Comparison of ENCODE assay signal across 1 cellular context in the genomic region with DNA sequence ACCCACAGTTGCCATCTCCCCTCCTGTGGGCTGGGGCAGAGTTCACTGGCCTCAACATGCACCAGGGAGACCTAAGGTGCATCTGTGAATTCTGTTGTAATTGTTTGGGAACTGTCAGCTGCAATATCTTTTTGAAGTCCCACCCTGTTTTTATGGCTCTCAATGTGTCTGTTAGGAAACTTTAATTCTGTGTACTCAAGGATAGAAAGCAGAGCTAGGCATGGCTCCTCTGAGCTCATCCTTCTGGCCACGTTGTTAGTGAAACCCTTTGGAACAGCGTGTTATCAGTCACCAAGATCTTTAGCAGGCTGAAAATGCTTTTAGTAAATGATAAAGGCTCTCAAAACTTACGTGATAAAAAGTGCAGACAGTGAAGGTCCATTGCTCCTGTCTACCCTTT.
TF ChIP-seq lines count a peak whose summit lies in the region.

No MANE protein-coding gene starts in this region.

TF ChIP-seq in HCT116, 20 proteins besides CTCF, POLR2A, EP300 and RAD21:
- TF ChIP-seq ZFX (IDR thresholded peaks at IDR 0.05), result no peak
- no peak for TF ChIP-seq YY1 (IDR thresholded peaks at IDR 0.05; ENCODE audit: extremely low read depth, insufficient replicate concordance, low read depth, low read length)
- no peak for TF ChIP-seq MAX (IDR thresholded peaks at IDR 0.05)
- TF ChIP-seq SRF (IDR thresholded peaks at IDR 0.05; ENCODE audit: low read depth), result no peak
- TF ChIP-seq EGR1 (IDR thresholded peaks at IDR 0.05; ENCODE audit: low read depth), result no peak
- TF ChIP-seq, protein P1, sequence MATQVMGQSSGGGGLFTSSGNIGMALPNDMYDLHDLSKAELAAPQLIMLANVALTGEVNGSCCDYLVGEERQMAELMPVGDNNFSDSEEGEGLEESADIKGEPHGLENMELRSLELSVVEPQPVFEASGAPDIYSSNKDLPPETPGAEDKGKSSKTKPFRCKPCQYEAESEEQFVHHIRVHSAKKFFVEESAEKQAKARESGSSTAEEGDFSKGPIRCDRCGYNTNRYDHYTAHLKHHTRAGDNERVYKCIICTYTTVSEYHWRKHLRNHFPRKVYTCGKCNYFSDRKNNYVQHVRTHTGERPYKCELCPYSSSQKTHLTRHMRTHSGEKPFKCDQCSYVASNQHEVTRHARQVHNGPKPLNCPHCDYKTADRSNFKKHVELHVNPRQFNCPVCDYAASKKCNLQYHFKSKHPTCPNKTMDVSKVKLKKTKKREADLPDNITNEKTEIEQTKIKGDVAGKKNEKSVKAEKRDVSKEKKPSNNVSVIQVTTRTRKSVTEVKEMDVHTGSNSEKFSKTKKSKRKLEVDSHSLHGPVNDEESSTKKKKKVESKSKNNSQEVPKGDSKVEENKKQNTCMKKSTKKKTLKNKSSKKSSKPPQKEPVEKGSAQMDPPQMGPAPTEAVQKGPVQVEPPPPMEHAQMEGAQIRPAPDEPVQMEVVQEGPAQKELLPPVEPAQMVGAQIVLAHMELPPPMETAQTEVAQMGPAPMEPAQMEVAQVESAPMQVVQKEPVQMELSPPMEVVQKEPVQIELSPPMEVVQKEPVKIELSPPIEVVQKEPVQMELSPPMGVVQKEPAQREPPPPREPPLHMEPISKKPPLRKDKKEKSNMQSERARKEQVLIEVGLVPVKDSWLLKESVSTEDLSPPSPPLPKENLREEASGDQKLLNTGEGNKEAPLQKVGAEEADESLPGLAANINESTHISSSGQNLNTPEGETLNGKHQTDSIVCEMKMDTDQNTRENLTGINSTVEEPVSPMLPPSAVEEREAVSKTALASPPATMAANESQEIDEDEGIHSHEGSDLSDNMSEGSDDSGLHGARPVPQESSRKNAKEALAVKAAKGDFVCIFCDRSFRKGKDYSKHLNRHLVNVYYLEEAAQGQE (IDR thresholded peaks at IDR 0.05; ENCODE audit: low read depth), result no peak
- TF ChIP-seq JUND (IDR thresholded peaks at IDR 0.05), result no peak
- no peak for TF ChIP-seq ATF3 (IDR thresholded peaks at IDR 0.05)
- no peak for TF ChIP-seq EZH2 (IDR thresholded peaks at IDR 0.05)
- no peak for TF ChIP-seq POLR2AphosphoS5 (IDR thresholded peaks at IDR 0.05; ENCODE audit: low read depth, low read length)
- no peak for TF ChIP-seq SIN3A (IDR thresholded peaks at IDR 0.05; ENCODE audit: low read depth)
- no peak for TF ChIP-seq CEBPB (IDR thresholded peaks at IDR 0.05; ENCODE audit: low read depth)
- TF ChIP-seq ELF1 (IDR thresholded peaks at IDR 0.05; ENCODE audit: borderline replicate concordance, low read depth), result no peak
- no peak for TF ChIP-seq FOSL1 (IDR thresholded peaks at IDR 0.05; ENCODE audit: low read depth)
- no peak for TF ChIP-seq EZH2phosphoT487 (IDR thresholded peaks at IDR 0.05; ENCODE audit: borderline replicate concordance)
- TF ChIP-seq CBX3 (IDR thresholded peaks at IDR 0.05; ENCODE audit: low read depth), result no peak
TF ChIP-seq in HCT116: peak in this region for 0.
